Comparison of ENCODE assay signal across 24 cellular contexts in the genomic region with DNA sequence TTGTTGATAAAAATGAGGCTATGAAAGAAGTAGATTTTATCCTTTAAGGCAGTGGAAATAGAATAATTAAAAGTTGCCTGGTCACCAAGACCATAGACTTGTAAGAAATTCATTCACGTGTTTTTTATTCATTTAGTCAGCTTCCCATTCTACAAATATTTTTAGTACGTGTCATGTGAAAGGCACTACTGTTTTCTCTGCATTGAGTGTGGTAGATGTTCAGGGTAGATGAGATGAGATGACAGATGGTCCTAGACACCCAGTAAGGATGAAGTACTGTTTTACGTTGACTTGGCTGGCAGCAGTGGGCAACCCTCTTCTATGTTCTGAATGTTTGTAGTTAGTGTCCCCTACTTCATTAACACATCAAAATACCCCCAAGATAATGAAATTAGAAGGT.
DNase-seq lines count a peak whose midpoint lies in the region; ATAC-seq and TF ChIP-seq lines count a peak whose summit lies in the region.
"Had no signal": no experiment of that assay in that cellular context is flagged by ENCODE, and none has a peak within 500 bp of the region (broad histone marks: within the 10 kb centered on the region; RNA-seq: fewer than 3 reads in every experiment).

No MANE protein-coding gene starts in this region.

- H3K4me3 ChIP-seq in left ventricle myocardium inferior (no peak overlapping the region), cardiac fibroblast (replicated peaks in 1 of 2; ENCODE audit: low read depth in 2 of 2, low read length in 2 of 2) (no peak overlapping the region), upper lobe of right lung (no peak overlapping the region)
- H3K4me3 ChIP-seq: hepatocyte, mucosa of descending colon, pancreas had no signal

- ATAC-seq in naive B cell (ENCODE audit: low read depth in 2 of 2) (no peak), upper lobe of right lung (no peak), HG03280 (IDR thresholded peaks at IDR 0.05; ENCODE audit: unreplicated experiment) (no peak)
- ATAC-seq: activated T-cell treated with anti-CD3 and anti-CD28 coated beads, Interleukin-2, amount 50 U/mL, for 72 hours; effector memory CD8-positive, alpha-beta T cell; mucosa of descending colon; Right ventricle myocardium inferior had no signal

- intact Hi-C loops in left ventricle myocardium inferior (cut with micrococcal nuclease) (no loop called here), cardiac septum (cut with DNase I) (no loop called here), upper lobe of right lung (cut with DNase I) (no loop called here)

- peaks cover 0 to 28% (median 19%) of the 10 kb centered on the region in 7 donors for H3K9me3 Mint-ChIP-seq in naive B cell
- H3K9me3 Mint-ChIP-seq: activated CD4-positive, alpha-beta memory T cell treated with anti-CD3 and anti-CD28 coated beads, Interleukin-2, amount 10 ng/mL, durations not matched to agents 7 days and 5 days had no signal

- no peaks in the 10 kb centered on the region for H3K27me3 Mint-ChIP-seq in naive B cell
- H3K27me3 Mint-ChIP-seq: activated CD4-positive, alpha-beta memory T cell treated with anti-CD3 and anti-CD28 coated beads, Interleukin-2, amount 10 ng/mL, durations not matched to agents 7 days and 5 days; activated naive CD8-positive, alpha-beta T cell treated with anti-CD3 and anti-CD28 coated beads for 36 hours; CD4-positive, CD25-positive, alpha-beta regulatory T cell; effector memory CD8-positive, alpha-beta T cell had no signal

- peak overlapping the region; percentile 2 for H3K27ac ChIP-seq in left ventricle myocardium inferior (replicated peaks)
- peak overlapping the region; percentile 51 for H3K27ac ChIP-seq in upper lobe of right lung
- H3K27ac ChIP-seq: hepatocyte, VCaP had no signal

- peak overlapping the region; percentile 95 to 99 (median 96) for H3K27ac Mint-ChIP-seq in naive B cell
- H3K27ac Mint-ChIP-seq: activated CD4-positive, alpha-beta memory T cell treated with anti-CD3 and anti-CD28 coated beads, Interleukin-2, amount 10 ng/mL, durations not matched to agents 7 days and 5 days; activated T-cell treated with anti-CD3 and anti-CD28 coated beads, Interleukin-2, amount 50 U/mL, for 72 hours; CD4-positive, CD25-positive, alpha-beta regulatory T cell; effector memory CD8-positive, alpha-beta T cell had no signal

- H3K4me3 Mint-ChIP-seq in naive B cell: peak overlapping the region; percentile 22 to 83 (median 64)
- H3K4me3 Mint-ChIP-seq: activated CD4-positive, alpha-beta memory T cell treated with anti-CD3 and anti-CD28 coated beads, Interleukin-2, amount 10 ng/mL, durations not matched to agents 7 days and 5 days; activated naive CD8-positive, alpha-beta T cell treated with anti-CD3 and anti-CD28 coated beads for 36 hours; activated T-cell treated with anti-CD3 and anti-CD28 coated beads, Interleukin-2, amount 50 U/mL, for 72 hours; CD4-positive, CD25-positive, alpha-beta regulatory T cell; effector memory CD8-positive, alpha-beta T cell had no signal

- peaks cover 57 to 79% (median 69%) of the 10 kb centered on the region in 3 donors for H3K4me1 Mint-ChIP-seq in naive B cell
- H3K4me1 Mint-ChIP-seq: activated CD4-positive, alpha-beta memory T cell treated with anti-CD3 and anti-CD28 coated beads, Interleukin-2, amount 10 ng/mL, durations not matched to agents 7 days and 5 days; activated naive CD8-positive, alpha-beta T cell treated with anti-CD3 and anti-CD28 coated beads for 36 hours; CD4-positive, CD25-positive, alpha-beta regulatory T cell had no signal

- DNase-seq in left ventricle myocardium inferior: no peak
- no peak for DNase-seq in cardiac septum (ENCODE audit: low spot score)
- DNase-seq in cardiac fibroblast (ENCODE audit: low read depth in 2 of 2): peak; percentile 7 to 25
- no peak for DNase-seq in naive B cell
- no peak for DNase-seq in upper lobe of right lung
- DNase-seq in H4 (ENCODE audit: low spot score): no peak
- no peak for DNase-seq in NCI-H2081 treated with DMSO at 0.1 percent for 48 hours (lab: John Stamatoyannopoulos, UW)
- DNase-seq: activated CD4-positive, alpha-beta memory T cell treated with anti-CD3 and anti-CD28 coated beads, Interleukin-2, amount 10 ng/mL, durations not matched to agents 7 days and 5 days; activated naive CD8-positive, alpha-beta T cell treated with anti-CD3 and anti-CD28 coated beads for 36 hours; activated T-cell treated with anti-CD3 and anti-CD28 coated beads, Interleukin-2, amount 50 U/mL, for 72 hours; CD4-positive, CD25-positive, alpha-beta regulatory T cell; central memory CD4-positive, alpha-beta T cell; DMS79 treated with DMSO at 0.1 percent for 48 hours; effector memory CD8-positive, alpha-beta T cell; kidney glomerular epithelial cell; mucosa of descending colon; NCI-H187; pancreas; stimulated activated naive CD4-positive, alpha-beta T cell treated with Interleukin-2 at 50 U/mL for 16 hours; T-helper 1 cell had no signal

- H3K4me1 ChIP-seq in left ventricle myocardium inferior (peaks cover 7% of the 10 kb centered on the region), upper lobe of right lung (no peaks in the 10 kb centered on the region)
- H3K4me1 ChIP-seq: pancreas had no signal

- H3K36me3 ChIP-seq in left ventricle myocardium inferior (no peaks in the 10 kb centered on the region), upper lobe of right lung (no peaks in the 10 kb centered on the region)
- H3K36me3 ChIP-seq: pancreas had no signal

- H3K36me3 Mint-ChIP-seq in naive B cell: peaks cover 17 to 19% of the 10 kb centered on the region in 2 donors
- H3K36me3 Mint-ChIP-seq: activated naive CD8-positive, alpha-beta T cell treated with anti-CD3 and anti-CD28 coated beads for 36 hours; CD4-positive, CD25-positive, alpha-beta regulatory T cell had no signal

- no peaks in the 10 kb centered on the region for H3K27me3 ChIP-seq in left ventricle myocardium inferior (ENCODE audit: low read depth)
- no peaks in the 10 kb centered on the region for H3K27me3 ChIP-seq in upper lobe of right lung
- H3K27me3 ChIP-seq: hepatocyte, pancreas had no signal

- no peak for TF ChIP-seq CTCF in left ventricle myocardium inferior (IDR thresholded peaks at IDR 0.05; ENCODE audit: borderline replicate concordance)
- TF ChIP-seq CTCF in cardiac fibroblast (IDR thresholded peaks at IDR 0.05; ENCODE audit: low read depth, low read length): no peak
- no peak for TF ChIP-seq CTCF in upper lobe of right lung (IDR thresholded peaks at IDR 0.05)

- H3K9me3 ChIP-seq in left ventricle myocardium inferior (replicated peaks): no peaks in the 10 kb centered on the region
- H3K9me3 ChIP-seq in upper lobe of right lung: no peaks in the 10 kb centered on the region
- H3K9me3 ChIP-seq: mucosa of descending colon, pancreas had no signal

Comparison
In these comparisons a context has a peak if more than half of its experiments do, and no peak if none do; other contexts are left out.
1. DNase-seq: peak in cardiac fibroblast (2 of 2); none in left ventricle myocardium inferior (single experiment), cardiac septum (single experiment), naive B cell (single experiment), upper lobe of right lung (single experiment), H4 (single experiment) and NCI-H2081 treated with DMSO at 0.1 percent for 48 hours (single experiment).